8 cellular contexts compared by ENCODE assay signal in genomic region chr3:71305246-71306206, GRCh38.
A peak's percentile ranks its signal among the peaks of the same experiment; 100 is the strongest.
DNase-seq lines count a peak whose midpoint lies in the region; ATAC-seq, FAIRE-seq and TF ChIP-seq lines count a peak whose summit lies in the region.

No MANE protein-coding gene starts in this region.

- H3K27me3 ChIP-seq in RWPE2 (ENCODE audit: insufficient read depth, poor library complexity, severe bottlenecking), result no peaks in the 10 kb centered on the region

- H3K4me1 ChIP-seq in RWPE2 (ENCODE audit: insufficient read depth, poor library complexity, severe bottlenecking), result peaks cover 3% of the 10 kb centered on the region

- H3K36me3 ChIP-seq in RWPE2 (ENCODE audit: low read depth), result no peaks in the 10 kb centered on the region

- H3K27ac ChIP-seq in RWPE2 (ENCODE audit: poor library complexity, severe bottlenecking) (no peak overlapping the region), cingulate gyrus (ENCODE audit: low read depth, low read length) (peak overlapping the region; percentile 61)

- H3K9me3 ChIP-seq in RWPE2 (ENCODE audit: severe bottlenecking), result no peaks in the 10 kb centered on the region

- peak overlapping the region; percentile 2 for H3K4me3 ChIP-seq in RWPE2 (ENCODE audit: severe bottlenecking)

- FAIRE-seq in GM19239 (lab: Jason Lieb, UNC), result peak; percentile 21

- DNase-seq in GM19239 (ENCODE audit: insufficient read length, low spot score) (no peak), RWPE2 (ENCODE audit: low spot score) (no peak), left lobe of liver (ENCODE audit: low spot score) (no peak), GM19238 (ENCODE audit: insufficient read length, low spot score) (no peak), NK-92 (lab: John Stamatoyannopoulos, UW; ENCODE audit: unreplicated experiment) (no peak)
- DNase-seq in stimulated activated CD4-positive, alpha-beta T cell treated with anti-CD3 and anti-CD28 coated beads, Interleukin-2, amount 100 ng/mL, for 24 hours, result peak; percentile 27 to 52

- TF ChIP-seq CTCF in RWPE2 (IDR thresholded peaks at IDR 0.05; ENCODE audit: poor library complexity, severe bottlenecking), result no peak

- peak; percentile 58 for ATAC-seq in RWPE2 (ENCODE audit: low read depth)
- ATAC-seq in left lobe of liver, result peak; percentile 83
- no peak for ATAC-seq in HG03469 (IDR thresholded peaks at IDR 0.05; ENCODE audit: unreplicated experiment)

Comparison
In these comparisons a context has a peak if more than half of its experiments do, and no peak if none do; other contexts are left out.
1. DNase-seq: peak in stimulated activated CD4-positive, alpha-beta T cell treated with anti-CD3 and anti-CD28 coated beads, Interleukin-2, amount 100 ng/mL, for 24 hours (2 of 2); none in GM19239 (single experiment), RWPE2 (single experiment), left lobe of liver (single experiment), GM19238 (single experiment) and NK-92 (single experiment).